ENCODE assay signal across 11 cellular contexts in the genomic region with DNA sequence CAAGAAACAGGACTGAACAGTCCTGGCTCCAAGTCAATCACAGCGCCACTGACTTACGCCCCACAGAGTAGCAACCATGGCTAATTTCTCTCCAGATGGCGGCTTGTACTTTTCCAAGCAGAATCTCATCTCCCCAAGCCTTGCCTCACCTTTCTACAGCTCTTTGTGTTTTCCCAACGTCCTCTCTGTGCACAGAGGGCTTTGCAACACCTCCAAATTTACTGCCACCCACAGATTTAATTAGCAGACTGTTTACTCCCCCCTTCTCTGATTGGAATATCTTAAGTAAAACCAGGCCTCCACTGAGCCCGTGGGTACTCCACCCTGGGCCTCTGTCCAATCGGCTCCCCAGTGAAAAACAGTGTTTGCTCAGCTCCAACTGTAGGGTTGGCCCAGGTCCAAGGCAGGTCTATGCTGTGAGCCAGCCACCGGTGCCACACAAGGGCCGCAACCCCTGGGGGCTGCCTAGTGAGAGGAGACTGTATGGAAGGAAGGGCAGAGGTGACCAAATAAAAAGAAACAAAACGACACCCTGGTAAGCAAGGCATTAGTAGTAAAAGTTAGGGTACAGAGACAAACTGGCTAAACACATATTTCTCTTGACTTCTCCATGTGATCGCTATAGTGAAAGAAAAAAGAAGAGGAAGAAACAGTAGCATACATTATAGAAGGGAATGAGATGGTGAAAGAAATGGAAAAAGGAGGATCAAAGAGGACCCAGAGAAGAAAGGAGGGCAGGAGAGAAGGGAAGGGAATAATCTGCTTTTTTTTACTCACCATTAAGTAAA.
DNase-seq lines count a peak whose midpoint lies in the region; ATAC-seq, FAIRE-seq and TF ChIP-seq lines count a peak whose summit lies in the region.
"Had no signal": no experiment of that assay in that cellular context is flagged by ENCODE, and none has a peak within 500 bp of the region (broad histone marks: within the 10 kb centered on the region; RNA-seq: fewer than 3 reads in every experiment).

No MANE protein-coding gene starts in this region.

- H3K27me3 ChIP-seq in bronchial epithelial cell (ENCODE audit: control insufficient read depth, insufficient read depth, low read length), result no peaks in the 10 kb centered on the region
- H3K27me3 ChIP-seq: gastrocnemius medialis had no signal

- no peaks in the 10 kb centered on the region for H3K36me3 Mint-ChIP-seq in progenitor cell of endocrine pancreas (ENCODE audit: insufficient read depth)
- H3K36me3 Mint-ChIP-seq in activated T-cell treated with anti-CD3 and anti-CD28 coated beads, Interleukin-2, amount 50 U/mL, for 4 hours (ENCODE audit: insufficient read depth), result no peaks in the 10 kb centered on the region

- no peaks in the 10 kb centered on the region for H3K27me3 Mint-ChIP-seq in progenitor cell of endocrine pancreas
- H3K27me3 Mint-ChIP-seq in activated T-cell treated with anti-CD3 and anti-CD28 coated beads, Interleukin-2, amount 50 U/mL, for 4 hours (ENCODE audit: low read depth), result no peaks in the 10 kb centered on the region

- no peak for ATAC-seq in GM18873 (IDR thresholded peaks at IDR 0.05; ENCODE audit: low FRiP score, unreplicated experiment)
- no peak for ATAC-seq in activated T-cell treated with anti-CD3 and anti-CD28 coated beads, Interleukin-2, amount 50 U/mL, for 4 hours
- ATAC-seq: gastrocnemius medialis had no signal

- H3K4me1 Mint-ChIP-seq in progenitor cell of endocrine pancreas (ENCODE audit: low read depth), result peaks cover 37% of the 10 kb centered on the region
- peaks cover 15% of the 10 kb centered on the region for H3K4me1 Mint-ChIP-seq in activated T-cell treated with anti-CD3 and anti-CD28 coated beads, Interleukin-2, amount 50 U/mL, for 4 hours (ENCODE audit: low read depth)

- no peaks in the 10 kb centered on the region for H3K9me3 Mint-ChIP-seq in progenitor cell of endocrine pancreas (ENCODE audit: low read depth)
- no peaks in the 10 kb centered on the region for H3K9me3 Mint-ChIP-seq in activated T-cell treated with anti-CD3 and anti-CD28 coated beads, Interleukin-2, amount 50 U/mL, for 4 hours

- peak overlapping the region; percentile 14 for H3K27ac Mint-ChIP-seq in progenitor cell of endocrine pancreas
- H3K27ac Mint-ChIP-seq: HFFc6 had no signal

- H3K4me3 Mint-ChIP-seq in progenitor cell of endocrine pancreas (ENCODE audit: low read depth), result no peak overlapping the region
- H3K4me3 Mint-ChIP-seq in activated T-cell treated with anti-CD3 and anti-CD28 coated beads, Interleukin-2, amount 50 U/mL, for 4 hours, result no peak overlapping the region
- H3K4me3 Mint-ChIP-seq: HFFc6 had no signal

- H3K4me3 ChIP-seq in bronchial epithelial cell (ENCODE audit: low read depth, low read length), result no peak overlapping the region
- H3K4me3 ChIP-seq: gastrocnemius medialis had no signal

- no peak for FAIRE-seq in bronchial epithelial cell (lab: Jason Lieb, UNC)

- no peak for TF ChIP-seq CTCF in bronchial epithelial cell (IDR thresholded peaks at IDR 0.05; ENCODE audit: insufficient read depth, low read length, severe bottlenecking)
- no peak for TF ChIP-seq CTCF in progenitor cell of endocrine pancreas (IDR thresholded peaks at IDR 0.05; ENCODE audit: unreplicated experiment)

- H3K36me3 ChIP-seq in bronchial epithelial cell (ENCODE audit: control insufficient read depth, insufficient read depth, low read length), result no peaks in the 10 kb centered on the region
- H3K36me3 ChIP-seq: gastrocnemius medialis had no signal

- DNase-seq in LoVo (ENCODE audit: low spot score), result peak; percentile 18
- peak; percentile 91 for DNase-seq in NCI-H2196 treated with DMSO at 0.1 percent for 48 hours (lab: John Stamatoyannopoulos, UW; ENCODE audit: unreplicated experiment)
- DNase-seq in bronchial epithelial cell (ENCODE audit: low read depth), result peak; percentile 23
- no peak for DNase-seq in progenitor cell of endocrine pancreas (ENCODE audit: low spot score, unreplicated experiment)
- DNase-seq in epidermal melanocyte (ENCODE audit: insufficient read length, low spot score), result no peak
- no peak for DNase-seq in activated T-cell treated with anti-CD3 and anti-CD28 coated beads, Interleukin-2, amount 50 U/mL, for 4 hours
- DNase-seq in OCI-M1 (lab: John Stamatoyannopoulos, UW), result no peak
- DNase-seq: DND-41, gastrocnemius medialis, HFFc6 had no signal

Comparison
In these comparisons a context has a peak if more than half of its experiments do, and no peak if none do; other contexts are left out.
1. DNase-seq: peak in LoVo (single experiment), NCI-H2196 treated with DMSO at 0.1 percent for 48 hours (single experiment) and bronchial epithelial cell (single experiment); none in progenitor cell of endocrine pancreas (single experiment), epidermal melanocyte (single experiment), activated T-cell treated with anti-CD3 and anti-CD28 coated beads, Interleukin-2, amount 50 U/mL, for 4 hours (single experiment) and OCI-M1 (single experiment).